ENCODE assay signal across 8 cellular contexts in the genomic region with DNA sequence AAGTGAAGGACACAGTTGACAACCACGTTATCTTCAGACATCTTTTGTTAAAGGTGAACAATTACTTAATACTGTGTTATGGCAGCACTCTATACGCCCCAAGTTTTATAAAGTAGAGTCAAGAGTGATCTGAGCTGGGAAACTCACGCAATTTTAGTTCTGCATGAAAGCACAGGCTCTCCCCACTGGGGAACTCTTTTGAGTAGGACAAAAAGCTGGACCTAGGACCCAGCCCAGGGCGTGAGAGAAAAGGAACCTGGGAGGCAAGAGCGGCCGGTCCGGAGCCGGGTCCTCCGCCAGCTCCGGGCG.
A peak's percentile ranks its signal among the peaks of the same experiment; 100 is the strongest.
DNase-seq lines count a peak whose midpoint lies in the region; ATAC-seq and TF ChIP-seq lines count a peak whose summit lies in the region.

No MANE protein-coding gene starts in this region.

- H3K9me3 ChIP-seq in Loucy (ENCODE audit: insufficient read depth, low read depth, low read length) (no peaks in the 10 kb centered on the region), endocrine pancreas (ENCODE audit: control insufficient read depth, low read length) (no peaks in the 10 kb centered on the region)

- peaks cover 32% of the 10 kb centered on the region for H3K4me1 Mint-ChIP-seq in neural crest cell

- H3K36me3 Mint-ChIP-seq in neural crest cell (ENCODE audit: low read depth): no peaks in the 10 kb centered on the region

- DNase-seq in AG10803 (ENCODE audit: low read depth): no peak
- DNase-seq in neural crest cell (ENCODE audit: low read depth, low spot score): no peak
- no peak for DNase-seq in NCI-H446 (lab: John Stamatoyannopoulos, UW)
- no peak for DNase-seq in COR-L47 (lab: John Stamatoyannopoulos, UW)

- H3K27me3 ChIP-seq in Loucy (ENCODE audit: insufficient read depth, low read length, poor library complexity, severe bottlenecking) (no peaks in the 10 kb centered on the region), endocrine pancreas (ENCODE audit: control insufficient read depth, insufficient read depth, low read length) (no peaks in the 10 kb centered on the region)

- H4K20me1 ChIP-seq in Loucy (ENCODE audit: insufficient read depth, low read length, poor library complexity, severe bottlenecking): peaks cover 5% of the 10 kb centered on the region

- H3K4me3 ChIP-seq in AG10803 (ENCODE audit: low read length) (peak overlapping the region; percentile 63), Loucy (ENCODE audit: low read length, poor library complexity, severe bottlenecking) (peak overlapping the region; percentile 81), endocrine pancreas (ENCODE audit: control insufficient read depth, insufficient read depth, low read length) (peak overlapping the region; percentile 38)

- ATAC-seq in GM21737 (IDR thresholded peaks at IDR 0.05; ENCODE audit: unreplicated experiment): no peak
- ATAC-seq in GM18511 (IDR thresholded peaks at IDR 0.05; ENCODE audit: unreplicated experiment): no peak

- TF ChIP-seq CTCF in AG10803 (conservative IDR thresholded peaks at IDR 0.05; ENCODE audit: low read length) (no peak), Loucy (conservative IDR thresholded peaks at IDR 0.05; ENCODE audit: low read length) (no peak), neural crest cell (conservative IDR thresholded peaks at IDR 0.05) (no peak)

- peaks cover 49% of the 10 kb centered on the region for H3K27me3 Mint-ChIP-seq in neural crest cell (ENCODE audit: low read depth)

- peaks cover 4% of the 10 kb centered on the region; the same call in 1 of the 2 replicates for H3F3A ChIP-seq in Loucy (ENCODE audit: low read depth)

- H3K9me3 Mint-ChIP-seq in neural crest cell: no peaks in the 10 kb centered on the region

- peak overlapping the region; percentile 82 for H2AFZ ChIP-seq in Loucy (ENCODE audit: low read length)

- H3K27ac Mint-ChIP-seq in neural crest cell (ENCODE audit: unreplicated experiment): no peak overlapping the region

- H3K4me3 Mint-ChIP-seq in neural crest cell: peak overlapping the region; percentile 95

- H3K9me2 ChIP-seq in Loucy (replicated peaks; ENCODE audit: low read depth, low read length): no peaks in the 10 kb centered on the region

- peaks cover 39% of the 10 kb centered on the region for H3K79me2 ChIP-seq in Loucy (ENCODE audit: insufficient read depth, low read length)

- peaks cover 48% of the 10 kb centered on the region for H3K4me1 ChIP-seq in Loucy (ENCODE audit: insufficient read depth, low read length, poor library complexity, severe bottlenecking)
- peaks cover 8% of the 10 kb centered on the region for H3K4me1 ChIP-seq in endocrine pancreas (ENCODE audit: control insufficient read depth, insufficient read depth, low read length)

- H3K4me2 ChIP-seq in Loucy (ENCODE audit: low read depth, low read length, poor library complexity, severe bottlenecking): peak overlapping the region; percentile 80

- peak overlapping the region; percentile 80 for H3K9ac ChIP-seq in Loucy (ENCODE audit: low read depth, low read length, poor library complexity, severe bottlenecking)
- H3K9ac ChIP-seq in endocrine pancreas (ENCODE audit: control insufficient read depth, insufficient read depth, low read length): no peak overlapping the region

- H3K36me3 ChIP-seq in Loucy (ENCODE audit: insufficient read depth, low read length): no peaks in the 10 kb centered on the region
- no peaks in the 10 kb centered on the region for H3K36me3 ChIP-seq in endocrine pancreas (ENCODE audit: control insufficient read depth, insufficient read depth, low read length)
